ENCODE assay signal across 26 cellular contexts in genomic region chr17:55351027-55351625, GRCh38.
A peak's percentile ranks its signal among the peaks of the same experiment; 100 is the strongest.
DNase-seq lines count a peak whose midpoint lies in the region; ATAC-seq, FAIRE-seq and TF ChIP-seq lines count a peak whose summit lies in the region.
"Had no signal": no experiment of that assay in that cellular context is flagged by ENCODE, and none has a peak within 500 bp of the region (broad histone marks: within the 10 kb centered on the region; RNA-seq: fewer than 3 reads in every experiment).

No MANE protein-coding gene starts in this region.

- H3K4me1 ChIP-seq in HUES64 (ENCODE audit: insufficient read depth, low read length) (peaks cover 21% of the 10 kb centered on the region), iPS-20b (ENCODE audit: insufficient read depth, low read length) (peaks cover 12% of the 10 kb centered on the region; the same call in 1 of the 2 replicates), ascending aorta (no peaks in the 10 kb centered on the region)
- H3K4me1 ChIP-seq: colonic mucosa had no signal

- intact Hi-C loops in ascending aorta (cut with DNase I), result no loop called here

- no peaks in the 10 kb centered on the region for H3K36me3 ChIP-seq in HUES64 (ENCODE audit: insufficient read depth, low read length)
- H3K36me3 ChIP-seq in iPS-20b (ENCODE audit: insufficient read depth, low read depth, low read length), result no peaks in the 10 kb centered on the region
- H3K36me3 ChIP-seq in ascending aorta, result no peaks in the 10 kb centered on the region
- H3K36me3 ChIP-seq: colonic mucosa, thyroid gland had no signal

- TF ChIP-seq CTCF in ascending aorta (IDR thresholded peaks at IDR 0.05), result no peak
- no peak for TF ChIP-seq CTCF in GM10266 (IDR thresholded peaks at IDR 0.05; ENCODE audit: control insufficient read depth, insufficient read depth, low read depth, missing control alignments)

- H3K9ac ChIP-seq in HUES64 (ENCODE audit: low read depth, low read length) (peak overlapping the region; percentile 14; the same call in 1 of the 2 replicates), iPS-20b (ENCODE audit: low read depth, low read length) (peak overlapping the region; percentile 42; the same call in 1 of the 2 replicates)

- H3K9me3 ChIP-seq in HUES64 (ENCODE audit: insufficient read depth, low read depth, low read length) (peaks cover 5% of the 10 kb centered on the region; the same call in 1 of the 2 replicates), iPS-20b (ENCODE audit: insufficient read depth, low read depth, low read length) (peaks cover 5% of the 10 kb centered on the region), ascending aorta (no peaks in the 10 kb centered on the region)
- H3K9me3 ChIP-seq: colonic mucosa, thyroid gland had no signal

- FAIRE-seq in GM19239 (lab: Jason Lieb, UNC), result peak; percentile 14
- FAIRE-seq: bronchial epithelial cell, GM12892 had no signal

- H3K4me3 ChIP-seq in HUES64 (ENCODE audit: low read length), result no peak overlapping the region
- peak overlapping the region; percentile 25; the same call in 1 of the 2 replicates for H3K4me3 ChIP-seq in iPS-20b (ENCODE audit: low read length)
- no peak overlapping the region for H3K4me3 ChIP-seq in ascending aorta
- H3K4me3 ChIP-seq: colonic mucosa, PC-9, thyroid gland had no signal

- DNase-seq in GM19239 (ENCODE audit: insufficient read length, low spot score) (no peak), OCI-M1 (lab: John Stamatoyannopoulos, UW) (peak; percentile 34), ascending aorta (ENCODE audit: low spot score in 2 of 2) (no peak), GM10266 (ENCODE audit: extremely low spot score) (no peak)
- DNase-seq: activated CD4-positive, alpha-beta T cell treated with anti-CD3 and anti-CD28 coated beads, Interleukin-2, amount 50 U/mL, for 1 hour; activated CD8-positive, alpha-beta memory T cell treated with anti-CD3 and anti-CD28 coated beads, Interleukin-2, amount 50 U/mL, for 48 hours; activated effector memory CD4-positive, alpha-beta T cell treated with anti-CD3 and anti-CD28 coated beads, Interleukin-2, amount 50 U/mL, for 16 hours; amniotic stem cell; CD4-positive, alpha-beta memory T cell; colonic mucosa; HFFc6; NCI-H1417; NCI-H2107; NCI-H526; occipital lobe; PC-9; SHP77 treated with DMSO at 0.1 percent for 48 hours; stimulated activated CD4-positive, alpha-beta T cell treated with anti-CD3 and anti-CD28 coated beads, Interleukin-4, amount 100 ng/mL, for 24 hours; stimulated activated naive CD4-positive, alpha-beta T cell treated with Interleukin-2 at 50 U/mL for 16 hours; thyroid gland had no signal

- H3K27ac ChIP-seq in HUES64 (ENCODE audit: low read depth, low read length) (peak overlapping the region; percentile 59; the same call in 1 of the 2 replicates), iPS-20b (ENCODE audit: low read length) (peak overlapping the region; percentile 32), ascending aorta (no peak overlapping the region)
- H3K27ac ChIP-seq: colonic mucosa, PC-9, thyroid gland, VCaP had no signal

- ATAC-seq in GM21390 (IDR thresholded peaks at IDR 0.05; ENCODE audit: unreplicated experiment), result no peak

- no peaks in the 10 kb centered on the region for H3K27me3 ChIP-seq in HUES64 (ENCODE audit: insufficient read depth, low read length)
- no peaks in the 10 kb centered on the region for H3K27me3 ChIP-seq in iPS-20b (ENCODE audit: insufficient read depth, low read length)
- H3K27me3 ChIP-seq in ascending aorta, result no peaks in the 10 kb centered on the region
- H3K27me3 ChIP-seq: colonic mucosa, thyroid gland had no signal

- 60% methylated on average over 3 of the region's 3 CpGs for WGBS in HUES64

Comparison
In these comparisons a context has a peak if more than half of its experiments do, and no peak if none do; other contexts are left out.
1. H3K27ac ChIP-seq: peak in HUES64 (single experiment) and iPS-20b (single experiment); none in ascending aorta (0 of 2).